ENCODE assay signal across 1 cellular context in the genomic region with DNA sequence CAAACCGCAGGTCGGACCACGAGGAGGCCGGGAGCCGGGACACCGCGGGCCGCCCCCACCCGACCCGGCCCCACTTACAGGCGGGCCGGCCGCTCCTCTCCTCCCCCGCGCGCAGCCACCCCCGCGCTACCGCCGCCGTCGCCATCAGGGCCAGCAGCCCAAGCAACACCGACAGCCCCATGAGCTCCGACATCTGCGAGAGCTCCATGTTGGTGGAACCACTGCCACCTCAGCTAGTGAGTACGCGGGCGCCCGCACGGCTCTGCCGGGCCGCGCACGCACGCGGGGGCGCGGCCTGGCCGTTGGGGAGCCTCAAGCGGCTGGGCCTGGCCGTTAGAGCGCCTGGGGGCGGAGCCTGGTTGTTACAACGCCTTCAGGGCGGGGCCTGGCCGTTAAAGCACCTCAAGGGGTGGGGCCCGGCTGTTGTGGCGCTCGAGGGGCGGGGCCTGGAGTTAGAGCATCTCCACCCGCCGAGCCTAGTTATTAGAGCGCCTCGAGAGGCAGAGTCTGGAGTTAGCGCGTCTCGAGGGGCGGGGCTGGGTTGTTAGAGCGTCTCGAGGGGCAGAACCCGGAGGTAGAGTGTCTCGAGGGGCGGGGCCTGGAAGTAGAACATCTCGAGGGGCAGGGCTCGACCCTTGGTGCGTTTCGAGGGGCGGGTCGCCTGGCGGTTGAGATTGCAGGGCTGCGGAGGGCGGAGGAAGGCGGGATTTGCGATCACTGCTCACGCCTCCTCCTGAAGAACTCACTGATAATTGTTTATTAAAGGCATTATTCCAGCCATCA.
TF ChIP-seq lines count a peak whose summit lies in the region.

Gene TBL2 (minus strand): TSS at position 238 of the 783 bp plus-strand sequence. CDS start 30 bp downstream, at position 208.

TF ChIP-seq in K562, 482 proteins besides CTCF, POLR2A, EP300 and RAD21 (continued from another document and continues in another):
- TF ChIP-seq NFIX (CRISPR knock-in tag; IDR thresholded peaks at IDR 0.05; ENCODE audit: low read depth) (no peak), DNMT1 (IDR thresholded peaks at IDR 0.05) (no peak), MIER1 (IDR thresholded peaks at IDR 0.05; ENCODE audit: low read depth) (no peak), ESRRA (IDR thresholded peaks at IDR 0.05; ENCODE audit: borderline replicate concordance, low read depth) (no peak; the same call in 1 of the 2 replicates), GTF2B (IDR thresholded peaks at IDR 0.05; ENCODE audit: extremely low read depth, insufficient read length) (peak; percentile 29), CREM (IDR thresholded peaks at IDR 0.05; ENCODE audit: low read depth) (peak; percentile 64), SNAPC5 (CRISPR knock-in tag; IDR thresholded peaks at IDR 0.05) (no peak), EGR1 (conservative IDR thresholded peaks at IDR 0.05) (peak; percentile 87), SRSF7 (optimal IDR thresholded peaks at IDR 0.05; ENCODE audit: low read depth, low read length) (no peak), ZNF518B (CRISPR knock-in tag; IDR thresholded peaks at IDR 0.05) (no peak), RUNX1 (IDR thresholded peaks at IDR 0.05; ENCODE audit: low read depth) (0 out of 2 replicates have a peak, but pooled peaks have one; percentile 24), MXI1 (IDR thresholded peaks at IDR 0.05; ENCODE audit: low read depth, low read length) (peak; percentile 8), CTBP1 (IDR thresholded peaks at IDR 0.05; ENCODE audit: borderline replicate concordance) (peak; percentile 93), ZNF76 (CRISPR knock-in tag; IDR thresholded peaks at IDR 0.05; ENCODE audit: borderline replicate concordance) (peak; percentile 69; the same call in 1 of the 2 replicates), DACH1 (IDR thresholded peaks at IDR 0.05; ENCODE audit: partially characterized antibody) (no peak), ZNF3 (CRISPR knock-in tag; IDR thresholded peaks at IDR 0.05) (no peak), HMG20B (CRISPR knock-in tag; IDR thresholded peaks at IDR 0.05) (no peak), POLR2G (IDR thresholded peaks at IDR 0.05; ENCODE audit: low read depth, low read length) (peak; percentile 100), NR0B1 (IDR thresholded peaks at IDR 0.05; ENCODE audit: partially characterized antibody) (no peak), HDAC2 (IDR thresholded peaks at IDR 0.05) (0 out of 2 replicates have a peak, but pooled peaks have one; percentile 30), ZNF507 (tag; conservative IDR thresholded peaks at IDR 0.05) (no peak), KAT7 (CRISPR knock-in tag; IDR thresholded peaks at IDR 0.05; ENCODE audit: borderline replicate concordance) (0 out of 2 replicates have a peak, but pooled peaks have one; percentile 6), ZNF324 (CRISPR knock-in tag; IDR thresholded peaks at IDR 0.05) (no peak), ZKSCAN8 (CRISPR knock-in tag; IDR thresholded peaks at IDR 0.05) (no peak), MTF1 (CRISPR knock-in tag; IDR thresholded peaks at IDR 0.05; ENCODE audit: borderline replicate concordance) (no peak), POLR2B (IDR thresholded peaks at IDR 0.05; ENCODE audit: low read depth, partially characterized antibody) (peak; percentile 74), FOXP4 (CRISPR knock-in tag; IDR thresholded peaks at IDR 0.05; ENCODE audit: borderline replicate concordance) (no peak), ZC3H4 (CRISPR knock-in tag; IDR thresholded peaks at IDR 0.05; ENCODE audit: borderline replicate concordance) (no peak), TEAD4 (IDR thresholded peaks at IDR 0.05; ENCODE audit: low read length) (peak; percentile 50; the same call in 1 of the 2 replicates), TEAD4 (CRISPR knock-in tag; IDR thresholded peaks at IDR 0.05; ENCODE audit: borderline replicate concordance) (no peak), IRF1 (CRISPR knock-in tag; IDR thresholded peaks at IDR 0.05; ENCODE audit: borderline replicate concordance) (no peak; the same call in 1 of the 2 replicates), NFYB (IDR thresholded peaks at IDR 0.05; ENCODE audit: extremely low read depth, insufficient read length) (no peak)
- TF ChIP-seq, protein P1, sequence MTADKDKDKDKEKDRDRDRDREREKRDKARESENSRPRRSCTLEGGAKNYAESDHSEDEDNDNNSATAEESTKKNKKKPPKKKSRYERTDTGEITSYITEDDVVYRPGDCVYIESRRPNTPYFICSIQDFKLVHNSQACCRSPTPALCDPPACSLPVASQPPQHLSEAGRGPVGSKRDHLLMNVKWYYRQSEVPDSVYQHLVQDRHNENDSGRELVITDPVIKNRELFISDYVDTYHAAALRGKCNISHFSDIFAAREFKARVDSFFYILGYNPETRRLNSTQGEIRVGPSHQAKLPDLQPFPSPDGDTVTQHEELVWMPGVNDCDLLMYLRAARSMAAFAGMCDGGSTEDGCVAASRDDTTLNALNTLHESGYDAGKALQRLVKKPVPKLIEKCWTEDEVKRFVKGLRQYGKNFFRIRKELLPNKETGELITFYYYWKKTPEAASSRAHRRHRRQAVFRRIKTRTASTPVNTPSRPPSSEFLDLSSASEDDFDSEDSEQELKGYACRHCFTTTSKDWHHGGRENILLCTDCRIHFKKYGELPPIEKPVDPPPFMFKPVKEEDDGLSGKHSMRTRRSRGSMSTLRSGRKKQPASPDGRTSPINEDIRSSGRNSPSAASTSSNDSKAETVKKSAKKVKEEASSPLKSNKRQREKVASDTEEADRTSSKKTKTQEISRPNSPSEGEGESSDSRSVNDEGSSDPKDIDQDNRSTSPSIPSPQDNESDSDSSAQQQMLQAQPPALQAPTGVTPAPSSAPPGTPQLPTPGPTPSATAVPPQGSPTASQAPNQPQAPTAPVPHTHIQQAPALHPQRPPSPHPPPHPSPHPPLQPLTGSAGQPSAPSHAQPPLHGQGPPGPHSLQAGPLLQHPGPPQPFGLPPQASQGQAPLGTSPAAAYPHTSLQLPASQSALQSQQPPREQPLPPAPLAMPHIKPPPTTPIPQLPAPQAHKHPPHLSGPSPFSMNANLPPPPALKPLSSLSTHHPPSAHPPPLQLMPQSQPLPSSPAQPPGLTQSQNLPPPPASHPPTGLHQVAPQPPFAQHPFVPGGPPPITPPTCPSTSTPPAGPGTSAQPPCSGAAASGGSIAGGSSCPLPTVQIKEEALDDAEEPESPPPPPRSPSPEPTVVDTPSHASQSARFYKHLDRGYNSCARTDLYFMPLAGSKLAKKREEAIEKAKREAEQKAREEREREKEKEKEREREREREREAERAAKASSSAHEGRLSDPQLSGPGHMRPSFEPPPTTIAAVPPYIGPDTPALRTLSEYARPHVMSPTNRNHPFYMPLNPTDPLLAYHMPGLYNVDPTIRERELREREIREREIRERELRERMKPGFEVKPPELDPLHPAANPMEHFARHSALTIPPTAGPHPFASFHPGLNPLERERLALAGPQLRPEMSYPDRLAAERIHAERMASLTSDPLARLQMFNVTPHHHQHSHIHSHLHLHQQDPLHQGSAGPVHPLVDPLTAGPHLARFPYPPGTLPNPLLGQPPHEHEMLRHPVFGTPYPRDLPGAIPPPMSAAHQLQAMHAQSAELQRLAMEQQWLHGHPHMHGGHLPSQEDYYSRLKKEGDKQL (CRISPR knock-in tag; IDR thresholded peaks at IDR 0.05; ENCODE audit: borderline replicate concordance) = no peak
- TF ChIP-seq, protein P2, sequence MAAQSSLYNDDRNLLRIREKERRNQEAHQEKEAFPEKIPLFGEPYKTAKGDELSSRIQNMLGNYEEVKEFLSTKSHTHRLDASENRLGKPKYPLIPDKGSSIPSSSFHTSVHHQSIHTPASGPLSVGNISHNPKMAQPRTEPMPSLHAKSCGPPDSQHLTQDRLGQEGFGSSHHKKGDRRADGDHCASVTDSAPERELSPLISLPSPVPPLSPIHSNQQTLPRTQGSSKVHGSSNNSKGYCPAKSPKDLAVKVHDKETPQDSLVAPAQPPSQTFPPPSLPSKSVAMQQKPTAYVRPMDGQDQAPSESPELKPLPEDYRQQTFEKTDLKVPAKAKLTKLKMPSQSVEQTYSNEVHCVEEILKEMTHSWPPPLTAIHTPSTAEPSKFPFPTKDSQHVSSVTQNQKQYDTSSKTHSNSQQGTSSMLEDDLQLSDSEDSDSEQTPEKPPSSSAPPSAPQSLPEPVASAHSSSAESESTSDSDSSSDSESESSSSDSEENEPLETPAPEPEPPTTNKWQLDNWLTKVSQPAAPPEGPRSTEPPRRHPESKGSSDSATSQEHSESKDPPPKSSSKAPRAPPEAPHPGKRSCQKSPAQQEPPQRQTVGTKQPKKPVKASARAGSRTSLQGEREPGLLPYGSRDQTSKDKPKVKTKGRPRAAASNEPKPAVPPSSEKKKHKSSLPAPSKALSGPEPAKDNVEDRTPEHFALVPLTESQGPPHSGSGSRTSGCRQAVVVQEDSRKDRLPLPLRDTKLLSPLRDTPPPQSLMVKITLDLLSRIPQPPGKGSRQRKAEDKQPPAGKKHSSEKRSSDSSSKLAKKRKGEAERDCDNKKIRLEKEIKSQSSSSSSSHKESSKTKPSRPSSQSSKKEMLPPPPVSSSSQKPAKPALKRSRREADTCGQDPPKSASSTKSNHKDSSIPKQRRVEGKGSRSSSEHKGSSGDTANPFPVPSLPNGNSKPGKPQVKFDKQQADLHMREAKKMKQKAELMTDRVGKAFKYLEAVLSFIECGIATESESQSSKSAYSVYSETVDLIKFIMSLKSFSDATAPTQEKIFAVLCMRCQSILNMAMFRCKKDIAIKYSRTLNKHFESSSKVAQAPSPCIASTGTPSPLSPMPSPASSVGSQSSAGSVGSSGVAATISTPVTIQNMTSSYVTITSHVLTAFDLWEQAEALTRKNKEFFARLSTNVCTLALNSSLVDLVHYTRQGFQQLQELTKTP (IDR thresholded peaks at IDR 0.05; ENCODE audit: low read depth in 1 of 2, partially characterized antibody in 2 of 2) = no peak
- TF ChIP-seq, protein P3, sequence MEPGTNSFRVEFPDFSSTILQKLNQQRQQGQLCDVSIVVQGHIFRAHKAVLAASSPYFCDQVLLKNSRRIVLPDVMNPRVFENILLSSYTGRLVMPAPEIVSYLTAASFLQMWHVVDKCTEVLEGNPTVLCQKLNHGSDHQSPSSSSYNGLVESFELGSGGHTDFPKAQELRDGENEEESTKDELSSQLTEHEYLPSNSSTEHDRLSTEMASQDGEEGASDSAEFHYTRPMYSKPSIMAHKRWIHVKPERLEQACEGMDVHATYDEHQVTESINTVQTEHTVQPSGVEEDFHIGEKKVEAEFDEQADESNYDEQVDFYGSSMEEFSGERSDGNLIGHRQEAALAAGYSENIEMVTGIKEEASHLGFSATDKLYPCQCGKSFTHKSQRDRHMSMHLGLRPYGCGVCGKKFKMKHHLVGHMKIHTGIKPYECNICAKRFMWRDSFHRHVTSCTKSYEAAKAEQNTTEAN (CRISPR knock-in tag; IDR thresholded peaks at IDR 0.05) = peak; percentile 61; the same call in 1 of the 2 replicates
